3 cellular contexts compared by ENCODE assay signal in genomic region chr20:49665796-49666195, GRCh38.
TF ChIP-seq lines count a peak whose summit lies in the region.

No MANE protein-coding gene starts in this region.

TF ChIP-seq in GM23338, 12 proteins besides CTCF, POLR2A, EP300 and RAD21 (continued from another document and continues in another):
- TF ChIP-seq REST (IDR thresholded peaks at IDR 0.05; ENCODE audit: unreplicated experiment) = no peak

TF ChIP-seq in WTC11, 78 proteins besides CTCF, POLR2A, EP300 and RAD21 (continued from another document and continues in another):
- TF ChIP-seq STAT6 (CRISPR knock-in tag; conservative IDR thresholded peaks at IDR 0.05; ENCODE audit: low read depth) (no peak), TCF7 (CRISPR knock-in tag; IDR thresholded peaks at IDR 0.05; ENCODE audit: low read depth) (no peak), NR2C2 (CRISPR knock-in tag; IDR thresholded peaks at IDR 0.05) (no peak), OVOL2 (CRISPR knock-in tag; IDR thresholded peaks at IDR 0.05; ENCODE audit: borderline replicate concordance) (no peak), TEAD1 (CRISPR knock-in tag; IDR thresholded peaks at IDR 0.05) (no peak), MXD4 (CRISPR knock-in tag; IDR thresholded peaks at IDR 0.05; ENCODE audit: borderline replicate concordance) (no peak), PRRX2 (CRISPR knock-in tag; IDR thresholded peaks at IDR 0.05) (no peak), SMAD4 (CRISPR knock-in tag; IDR thresholded peaks at IDR 0.05) (no peak), NFYB (CRISPR knock-in tag; conservative IDR thresholded peaks at IDR 0.05; ENCODE audit: low read depth) (no peak), E2F1 (CRISPR knock-in tag; IDR thresholded peaks at IDR 0.05) (no peak), AR (CRISPR knock-in tag; IDR thresholded peaks at IDR 0.05) (no peak), E2F5 (CRISPR knock-in tag; IDR thresholded peaks at IDR 0.05) (no peak), ARID4B (CRISPR knock-in tag; IDR thresholded peaks at IDR 0.05; ENCODE audit: borderline replicate concordance) (no peak)

TF ChIP-seq in SK-N-SH treated with all-trans-retinoic acid at 6 μM for 48 hours, 23 proteins besides CTCF, POLR2A, EP300 and RAD21 (continued from another document):
- TF ChIP-seq ZNF8 (CRISPR knock-in tag; IDR thresholded peaks at IDR 0.05) = no peak
